ENCODE assay signal across 8 cellular contexts in the genomic region with DNA sequence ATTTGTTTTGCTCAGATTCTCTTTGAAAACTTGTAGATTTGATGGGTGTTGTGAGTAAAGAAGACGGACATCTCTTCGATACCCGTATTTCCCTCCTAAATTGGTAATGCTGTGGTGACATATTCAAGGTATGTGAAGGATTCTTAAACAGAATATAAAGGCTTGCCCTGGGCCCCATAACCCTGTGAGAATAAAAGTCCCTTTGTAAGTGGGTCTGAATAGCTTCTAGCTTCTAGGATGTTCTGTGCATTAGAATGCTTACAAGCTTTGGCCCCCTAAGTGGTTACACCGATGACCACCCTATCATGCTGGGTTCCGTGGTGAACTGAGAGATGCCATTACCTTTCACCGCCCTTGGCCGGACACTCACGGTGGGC. TPM values are rescaled to one million over a fixed set of nuclear protein-coding genes. Genes with fewer than 3 reads are reported as not detected.
DNase-seq lines count a peak whose midpoint lies in the region; ATAC-seq lines count a peak whose summit lies in the region.

No MANE protein-coding gene starts in this region.

- no peaks in the 10 kb centered on the region for H3K9me3 ChIP-seq in thymus (ENCODE audit: control insufficient read depth)

- H3K27me3 Mint-ChIP-seq in activated naive CD4-positive, alpha-beta T cell treated with anti-CD3 and anti-CD28 coated beads, Interleukin-2, amount 50 U/mL, for 24 hours: no peaks in the 10 kb centered on the region
- no peaks in the 10 kb centered on the region for H3K27me3 Mint-ChIP-seq in activated naive CD8-positive, alpha-beta T cell treated with anti-CD3 and anti-CD28 coated beads for 36 hours

- no peak for ATAC-seq in GM19328 (IDR thresholded peaks at IDR 0.05; ENCODE audit: unreplicated experiment)

- 44% methylated on average over 8 of the region's 8 CpGs for WGBS in thymus

- DNase-seq in activated naive CD4-positive, alpha-beta T cell treated with Interleukin-2 at 50 U/mL for 16 hours: no peak
- no peak for DNase-seq in activated naive CD8-positive, alpha-beta T cell treated with anti-CD3 and anti-CD28 coated beads for 36 hours
- no peak for DNase-seq in NCI-H524 (lab: John Stamatoyannopoulos, UW)
- no peak for DNase-seq in NOMO-1 treated with dmso at 0.1 percent for 144 hours (lab: John Stamatoyannopoulos, UW; ENCODE audit: unreplicated experiment)

- H3K36me3 ChIP-seq in thymus (ENCODE audit: control insufficient read depth, insufficient read depth): peaks cover 3% of the 10 kb centered on the region

- peaks cover 6% of the 10 kb centered on the region for H3K36me3 Mint-ChIP-seq in activated naive CD4-positive, alpha-beta T cell treated with anti-CD3 and anti-CD28 coated beads, Interleukin-2, amount 50 U/mL, for 24 hours
- H3K36me3 Mint-ChIP-seq in activated naive CD8-positive, alpha-beta T cell treated with anti-CD3 and anti-CD28 coated beads for 36 hours: peaks cover 16% of the 10 kb centered on the region

- H3K9me3 Mint-ChIP-seq in activated naive CD4-positive, alpha-beta T cell treated with anti-CD3 and anti-CD28 coated beads, Interleukin-2, amount 50 U/mL, for 24 hours: no peaks in the 10 kb centered on the region
- no peaks in the 10 kb centered on the region for H3K9me3 Mint-ChIP-seq in activated naive CD8-positive, alpha-beta T cell treated with anti-CD3 and anti-CD28 coated beads for 36 hours

- peaks cover 29% of the 10 kb centered on the region for H3K4me1 Mint-ChIP-seq in activated naive CD4-positive, alpha-beta T cell treated with anti-CD3 and anti-CD28 coated beads, Interleukin-2, amount 50 U/mL, for 24 hours
- peaks cover 24% of the 10 kb centered on the region for H3K4me1 Mint-ChIP-seq in activated naive CD8-positive, alpha-beta T cell treated with anti-CD3 and anti-CD28 coated beads for 36 hours

- H3K27ac Mint-ChIP-seq in activated naive CD4-positive, alpha-beta T cell treated with anti-CD3 and anti-CD28 coated beads, Interleukin-2, amount 50 U/mL, for 24 hours: peak overlapping the region; percentile 41
- H3K27ac Mint-ChIP-seq in activated naive CD8-positive, alpha-beta T cell treated with anti-CD3 and anti-CD28 coated beads for 36 hours: peak overlapping the region; percentile 90

- peak overlapping the region; percentile 89 for H3K27ac ChIP-seq in layer of hippocampus (ENCODE audit: low read depth, low read length)
- H3K27ac ChIP-seq in thymus (ENCODE audit: low read depth): peak overlapping the region; percentile 91

- peak overlapping the region; percentile 99 for H3K4me3 Mint-ChIP-seq in activated naive CD4-positive, alpha-beta T cell treated with anti-CD3 and anti-CD28 coated beads, Interleukin-2, amount 50 U/mL, for 24 hours
- H3K4me3 Mint-ChIP-seq in activated naive CD8-positive, alpha-beta T cell treated with anti-CD3 and anti-CD28 coated beads for 36 hours: peak overlapping the region; percentile 98

- H3K4me1 ChIP-seq in thymus (ENCODE audit: control insufficient read depth, insufficient read depth, low read length): peaks cover 20% of the 10 kb centered on the region

- peak overlapping the region; percentile 76 for H3K4me3 ChIP-seq in thymus (ENCODE audit: low read length)

- H3K27me3 ChIP-seq in layer of hippocampus (ENCODE audit: control insufficient read depth, insufficient read depth, low read length) (no peaks in the 10 kb centered on the region), thymus (ENCODE audit: control insufficient read depth, insufficient read depth) (no peaks in the 10 kb centered on the region)

RNA-seq across cellular contexts. Expression of a gene that starts 0.6 kb away (rescaled TPM):
- 10 to 100 TPM; 19.0 to 19.7 TPM for total RNA-seq in activated naive CD8-positive, alpha-beta T cell treated with anti-CD3 and anti-CD28 coated beads for 36 hours
- polyA plus RNA-seq in thymus: 15.1 TPM
